ENCODE assay signal across 8 cellular contexts in genomic region chr11:110450246-110450645, GRCh38.
"Had no signal": no experiment of that assay in that cellular context is flagged by ENCODE, and none has a peak within 500 bp of the region (broad histone marks: within the 10 kb centered on the region; RNA-seq: fewer than 3 reads in every experiment).

No MANE protein-coding gene starts in this region.

- H3K9ac ChIP-seq: GM23248 had no signal

- H3K4me2 ChIP-seq: GM23338 had no signal

- H3K4me1 Mint-ChIP-seq: GM23338, H9 had no signal

- DNase-seq: GM23248, GOT3, H7, H9, HCEC 1CT, HFFc6 had no signal

- H3K27ac Mint-ChIP-seq: GM23338, H9, HFFc6 had no signal

- H3K27ac ChIP-seq: GM23248 had no signal

- H3K4me3 Mint-ChIP-seq: GM23338, H9, HFFc6 had no signal

- H3K9me3 Mint-ChIP-seq: GM23338, H9, HFFc6 had no signal

- H3K9me3 ChIP-seq: HAP-1 had no signal

- H3K4me3 ChIP-seq: GM23248, GM23338, HAP-1 had no signal

- H2AFZ ChIP-seq: GM23248, GM23338 had no signal
